27 cellular contexts compared by ENCODE assay signal in genomic region chr1:21605964-21606705, GRCh38.
"Had no signal": no experiment of that assay in that cellular context is flagged by ENCODE, and none has a peak within 500 bp of the region (broad histone marks: within the 10 kb centered on the region; RNA-seq: fewer than 3 reads in every experiment).

No MANE protein-coding gene starts in this region.

- H3K36me3 Mint-ChIP-seq: activated naive CD8-positive, alpha-beta T cell; T-cell had no signal

- FAIRE-seq: TTC549 had no signal

- DNase-seq: activated CD4-positive, alpha-beta memory T cell treated with anti-CD3 and anti-CD28 coated beads, Interleukin-2, amount 10 ng/mL, durations not matched to agents 7 days and 5 days; activated CD4-positive, alpha-beta T cell treated with anti-CD3 and anti-CD28 coated beads for 36 hours; activated CD4-positive, alpha-beta T cell treated with anti-CD3 and anti-CD28 coated beads, Interleukin-2, amount 50 U/mL, for 1 hour; activated gamma-delta T cell; activated naive CD4-positive, alpha-beta T cell treated with anti-CD3 and anti-CD28 coated beads for 36 hours; activated T-cell treated with anti-CD3 and anti-CD28 coated beads for 4 hours; activated T-cell treated with anti-CD3 and anti-CD28 coated beads, Interleukin-2, amount 50 U/mL, for 48 hours; brain microvascular endothelial cell; cerebellar nuclear complex; Kasumi-1; NCI-H1092; NCI-H1417; NCI-H1930; NCI-H2171; NCI-H226; NCI-H526 treated with DMSO at 0.1 percent for 48 hours; NCI-H82; RPMI8226; T-cell; T-helper 2 cell; T1000 had no signal

- H3K36me3 ChIP-seq: brain microvascular endothelial cell had no signal

- H3K27ac ChIP-seq: brain microvascular endothelial cell, SK-N-MC, VCaP had no signal

- H3K4me3 Mint-ChIP-seq: activated CD4-positive, alpha-beta memory T cell treated with anti-CD3 and anti-CD28 coated beads, Interleukin-2, amount 10 ng/mL, durations not matched to agents 7 days and 5 days; activated CD4-positive, alpha-beta T cell treated with anti-CD3 and anti-CD28 coated beads for 36 hours; activated naive CD4-positive, alpha-beta T cell treated with anti-CD3 and anti-CD28 coated beads for 36 hours; activated naive CD8-positive, alpha-beta T cell; activated T-helper 17 cell treated with anti-CD3 and anti-CD28 coated beads, Interleukin-2, amount 50 U/mL, for 72 hours; T-cell had no signal

- H3K27me3 Mint-ChIP-seq: activated CD4-positive, alpha-beta memory T cell treated with anti-CD3 and anti-CD28 coated beads, Interleukin-2, amount 10 ng/mL, durations not matched to agents 7 days and 5 days had no signal

- H3K9me3 Mint-ChIP-seq: activated CD4-positive, alpha-beta memory T cell treated with anti-CD3 and anti-CD28 coated beads, Interleukin-2, amount 10 ng/mL, durations not matched to agents 7 days and 5 days; activated naive CD4-positive, alpha-beta T cell treated with anti-CD3 and anti-CD28 coated beads for 36 hours; activated T-helper 17 cell treated with anti-CD3 and anti-CD28 coated beads, Interleukin-2, amount 50 U/mL, for 72 hours; T-cell had no signal

- ATAC-seq: activated CD4-positive, alpha-beta T cell treated with anti-CD3 and anti-CD28 coated beads for 36 hours; activated T-helper 17 cell treated with anti-CD3 and anti-CD28 coated beads, Interleukin-2, amount 50 U/mL, for 72 hours; Right ventricle myocardium inferior had no signal

- H3K4me3 ChIP-seq: SK-N-MC had no signal

- H3K27ac Mint-ChIP-seq: activated CD4-positive, alpha-beta memory T cell treated with anti-CD3 and anti-CD28 coated beads, Interleukin-2, amount 10 ng/mL, durations not matched to agents 7 days and 5 days; activated CD4-positive, alpha-beta T cell treated with anti-CD3 and anti-CD28 coated beads for 36 hours; activated naive CD4-positive, alpha-beta T cell treated with anti-CD3 and anti-CD28 coated beads for 36 hours; activated naive CD8-positive, alpha-beta T cell; activated T-helper 17 cell treated with anti-CD3 and anti-CD28 coated beads, Interleukin-2, amount 50 U/mL, for 72 hours; T-cell had no signal
